ENCODE assay signal across 2 cellular contexts in the genomic region with DNA sequence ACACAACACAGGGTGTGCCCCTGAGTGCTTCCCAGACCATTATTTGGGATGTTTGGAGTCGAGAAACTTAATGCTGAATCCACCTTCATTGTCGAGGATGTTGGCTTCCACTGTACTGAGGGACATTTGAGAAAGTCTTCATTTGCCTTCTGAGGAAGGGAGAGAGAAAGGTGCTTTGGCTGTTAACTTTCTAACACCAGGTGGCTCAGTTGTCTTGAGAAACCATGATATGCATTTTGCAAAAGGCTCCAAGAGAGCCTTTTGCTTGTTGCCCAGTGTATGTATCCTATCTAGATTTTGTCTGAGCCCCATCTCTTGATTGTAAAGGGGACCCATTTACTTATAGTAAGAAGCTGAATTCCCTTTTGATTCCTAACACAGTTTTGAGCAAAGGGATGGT.
TF ChIP-seq lines count a peak whose summit lies in the region.

No MANE protein-coding gene starts in this region.

TF ChIP-seq in SK-N-SH, 30 proteins besides CTCF, POLR2A, EP300 and RAD21 (continued from another document):
- TF ChIP-seq, protein P1, sequence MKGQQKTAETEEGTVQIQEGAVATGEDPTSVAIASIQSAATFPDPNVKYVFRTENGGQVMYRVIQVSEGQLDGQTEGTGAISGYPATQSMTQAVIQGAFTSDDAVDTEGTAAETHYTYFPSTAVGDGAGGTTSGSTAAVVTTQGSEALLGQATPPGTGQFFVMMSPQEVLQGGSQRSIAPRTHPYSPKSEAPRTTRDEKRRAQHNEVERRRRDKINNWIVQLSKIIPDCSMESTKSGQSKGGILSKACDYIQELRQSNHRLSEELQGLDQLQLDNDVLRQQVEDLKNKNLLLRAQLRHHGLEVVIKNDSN (IDR thresholded peaks at IDR 0.05; ENCODE audit: borderline replicate concordance, low read depth): no peak
- TF ChIP-seq NFIC (IDR thresholded peaks at IDR 0.05; ENCODE audit: borderline replicate concordance) (no peak), FOSL2 (IDR thresholded peaks at IDR 0.05; ENCODE audit: borderline replicate concordance, low read depth) (no peak), YY1 (IDR thresholded peaks at IDR 0.05; ENCODE audit: low read depth) (no peak), NRF1 (IDR thresholded peaks at IDR 0.05; ENCODE audit: low read depth, low read length) (no peak), GATA2 (CRISPR knock-in tag; IDR thresholded peaks at IDR 0.05) (no peak)
- TF ChIP-seq, protein P2, sequence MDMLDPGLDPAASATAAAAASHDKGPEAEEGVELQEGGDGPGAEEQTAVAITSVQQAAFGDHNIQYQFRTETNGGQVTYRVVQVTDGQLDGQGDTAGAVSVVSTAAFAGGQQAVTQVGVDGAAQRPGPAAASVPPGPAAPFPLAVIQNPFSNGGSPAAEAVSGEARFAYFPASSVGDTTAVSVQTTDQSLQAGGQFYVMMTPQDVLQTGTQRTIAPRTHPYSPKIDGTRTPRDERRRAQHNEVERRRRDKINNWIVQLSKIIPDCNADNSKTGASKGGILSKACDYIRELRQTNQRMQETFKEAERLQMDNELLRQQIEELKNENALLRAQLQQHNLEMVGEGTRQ (IDR thresholded peaks at IDR 0.05; ENCODE audit: borderline replicate concordance, low read depth, low read length): no peak

TF ChIP-seq in SK-N-SH treated with all-trans-retinoic acid at 6 μM for 48 hours, 23 proteins besides CTCF, POLR2A, EP300 and RAD21 (continued from another document):
- TF ChIP-seq, protein P3, sequence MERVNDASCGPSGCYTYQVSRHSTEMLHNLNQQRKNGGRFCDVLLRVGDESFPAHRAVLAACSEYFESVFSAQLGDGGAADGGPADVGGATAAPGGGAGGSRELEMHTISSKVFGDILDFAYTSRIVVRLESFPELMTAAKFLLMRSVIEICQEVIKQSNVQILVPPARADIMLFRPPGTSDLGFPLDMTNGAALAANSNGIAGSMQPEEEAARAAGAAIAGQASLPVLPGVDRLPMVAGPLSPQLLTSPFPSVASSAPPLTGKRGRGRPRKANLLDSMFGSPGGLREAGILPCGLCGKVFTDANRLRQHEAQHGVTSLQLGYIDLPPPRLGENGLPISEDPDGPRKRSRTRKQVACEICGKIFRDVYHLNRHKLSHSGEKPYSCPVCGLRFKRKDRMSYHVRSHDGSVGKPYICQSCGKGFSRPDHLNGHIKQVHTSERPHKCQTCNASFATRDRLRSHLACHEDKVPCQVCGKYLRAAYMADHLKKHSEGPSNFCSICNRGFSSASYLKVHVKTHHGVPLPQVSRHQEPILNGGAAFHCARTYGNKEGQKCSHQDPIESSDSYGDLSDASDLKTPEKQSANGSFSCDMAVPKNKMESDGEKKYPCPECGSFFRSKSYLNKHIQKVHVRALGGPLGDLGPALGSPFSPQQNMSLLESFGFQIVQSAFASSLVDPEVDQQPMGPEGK (CRISPR knock-in tag; IDR thresholded peaks at IDR 0.05; ENCODE audit: borderline replicate concordance): no peak
- no peak for TF ChIP-seq ISL1 (CRISPR knock-in tag; IDR thresholded peaks at IDR 0.05)
- TF ChIP-seq, protein P4, sequence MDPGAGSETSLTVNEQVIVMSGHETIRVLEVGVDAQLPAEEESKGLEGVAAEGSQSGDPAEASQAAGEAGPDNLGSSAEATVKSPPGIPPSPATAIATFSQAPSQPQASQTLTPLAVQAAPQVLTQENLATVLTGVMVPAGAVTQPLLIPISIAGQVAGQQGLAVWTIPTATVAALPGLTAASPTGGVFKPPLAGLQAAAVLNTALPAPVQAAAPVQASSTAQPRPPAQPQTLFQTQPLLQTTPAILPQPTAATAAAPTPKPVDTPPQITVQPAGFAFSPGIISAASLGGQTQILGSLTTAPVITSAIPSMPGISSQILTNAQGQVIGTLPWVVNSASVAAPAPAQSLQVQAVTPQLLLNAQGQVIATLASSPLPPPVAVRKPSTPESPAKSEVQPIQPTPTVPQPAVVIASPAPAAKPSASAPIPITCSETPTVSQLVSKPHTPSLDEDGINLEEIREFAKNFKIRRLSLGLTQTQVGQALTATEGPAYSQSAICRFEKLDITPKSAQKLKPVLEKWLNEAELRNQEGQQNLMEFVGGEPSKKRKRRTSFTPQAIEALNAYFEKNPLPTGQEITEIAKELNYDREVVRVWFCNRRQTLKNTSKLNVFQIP (CRISPR knock-in tag; IDR thresholded peaks at IDR 0.05; ENCODE audit: borderline replicate concordance, low read depth): no peak
- no peak for TF ChIP-seq BACH2 (CRISPR knock-in tag; IDR thresholded peaks at IDR 0.05; ENCODE audit: borderline replicate concordance)
- TF ChIP-seq CSDC2 (CRISPR knock-in tag; IDR thresholded peaks at IDR 0.05): no peak
- TF ChIP-seq, protein P5, sequence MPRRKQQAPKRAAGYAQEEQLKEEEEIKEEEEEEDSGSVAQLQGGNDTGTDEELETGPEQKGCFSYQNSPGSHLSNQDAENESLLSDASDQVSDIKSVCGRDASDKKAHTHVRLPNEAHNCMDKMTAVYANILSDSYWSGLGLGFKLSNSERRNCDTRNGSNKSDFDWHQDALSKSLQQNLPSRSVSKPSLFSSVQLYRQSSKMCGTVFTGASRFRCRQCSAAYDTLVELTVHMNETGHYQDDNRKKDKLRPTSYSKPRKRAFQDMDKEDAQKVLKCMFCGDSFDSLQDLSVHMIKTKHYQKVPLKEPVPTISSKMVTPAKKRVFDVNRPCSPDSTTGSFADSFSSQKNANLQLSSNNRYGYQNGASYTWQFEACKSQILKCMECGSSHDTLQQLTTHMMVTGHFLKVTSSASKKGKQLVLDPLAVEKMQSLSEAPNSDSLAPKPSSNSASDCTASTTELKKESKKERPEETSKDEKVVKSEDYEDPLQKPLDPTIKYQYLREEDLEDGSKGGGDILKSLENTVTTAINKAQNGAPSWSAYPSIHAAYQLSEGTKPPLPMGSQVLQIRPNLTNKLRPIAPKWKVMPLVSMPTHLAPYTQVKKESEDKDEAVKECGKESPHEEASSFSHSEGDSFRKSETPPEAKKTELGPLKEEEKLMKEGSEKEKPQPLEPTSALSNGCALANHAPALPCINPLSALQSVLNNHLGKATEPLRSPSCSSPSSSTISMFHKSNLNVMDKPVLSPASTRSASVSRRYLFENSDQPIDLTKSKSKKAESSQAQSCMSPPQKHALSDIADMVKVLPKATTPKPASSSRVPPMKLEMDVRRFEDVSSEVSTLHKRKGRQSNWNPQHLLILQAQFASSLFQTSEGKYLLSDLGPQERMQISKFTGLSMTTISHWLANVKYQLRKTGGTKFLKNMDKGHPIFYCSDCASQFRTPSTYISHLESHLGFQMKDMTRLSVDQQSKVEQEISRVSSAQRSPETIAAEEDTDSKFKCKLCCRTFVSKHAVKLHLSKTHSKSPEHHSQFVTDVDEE (CRISPR knock-in tag; IDR thresholded peaks at IDR 0.05): no peak
- TF ChIP-seq TCF4 (CRISPR knock-in tag; IDR thresholded peaks at IDR 0.05; ENCODE audit: borderline replicate concordance): no peak
- TF ChIP-seq TOX (CRISPR knock-in tag; IDR thresholded peaks at IDR 0.05; ENCODE audit: borderline replicate concordance): no peak
- TF ChIP-seq SNAI2 (CRISPR knock-in tag; IDR thresholded peaks at IDR 0.05): no peak
- TF ChIP-seq RARB (CRISPR knock-in tag; IDR thresholded peaks at IDR 0.05): no peak
- no peak for TF ChIP-seq ZFP3 (CRISPR knock-in tag; IDR thresholded peaks at IDR 0.05)
- TF ChIP-seq ZC3H10 (CRISPR knock-in tag; IDR thresholded peaks at IDR 0.05): no peak
- TF ChIP-seq ZFP30 (CRISPR knock-in tag; IDR thresholded peaks at IDR 0.05): no peak
- TF ChIP-seq ZNF8 (CRISPR knock-in tag; IDR thresholded peaks at IDR 0.05): no peak
